ENCODE assay signal across 1 cellular context in genomic region chr13:113854238-113855011, GRCh38.
TF ChIP-seq lines count a peak whose summit lies in the region.

No MANE protein-coding gene starts in this region.

TF ChIP-seq in K562, 482 proteins besides CTCF, POLR2A, EP300 and RAD21:
- TF ChIP-seq NFXL1 (CRISPR knock-in tag; IDR thresholded peaks at IDR 0.05) (no peak), HMGXB4 (CRISPR knock-in tag; IDR thresholded peaks at IDR 0.05) (no peak), HNRNPLL (IDR thresholded peaks at IDR 0.05; ENCODE audit: low read depth, low read length, poor library complexity, severe bottlenecking) (no peak), HSF4 (CRISPR knock-in tag; IDR thresholded peaks at IDR 0.05; ENCODE audit: borderline replicate concordance) (no peak), THAP7 (CRISPR knock-in tag; IDR thresholded peaks at IDR 0.05) (no peak), TCF7L2 (IDR thresholded peaks at IDR 0.05; ENCODE audit: low read depth, low read length) (no peak), MTA3 (IDR thresholded peaks at IDR 0.05; ENCODE audit: borderline replicate concordance) (no peak), RHOXF2B (CRISPR knock-in tag; conservative IDR thresholded peaks at IDR 0.05) (no peak), SIX5 (IDR thresholded peaks at IDR 0.05; ENCODE audit: borderline replicate concordance in 1 of 2, insufficient read depth in 1 of 2, low read depth in 1 of 2, low read length in 2 of 2) (no peak), HDAC2 (IDR thresholded peaks at IDR 0.05) (no peak), MEF2D (tag; conservative IDR thresholded peaks at IDR 0.05; ENCODE audit: low read depth) (no peak), ZNF764 (CRISPR knock-in tag; IDR thresholded peaks at IDR 0.05; ENCODE audit: low read depth) (no peak), ZNF583 (CRISPR knock-in tag; IDR thresholded peaks at IDR 0.05) (no peak), ZSCAN32 (CRISPR knock-in tag; IDR thresholded peaks at IDR 0.05) (no peak), ELF2 (CRISPR knock-in tag; IDR thresholded peaks at IDR 0.05) (no peak), MEIS2 (IDR thresholded peaks at IDR 0.05; ENCODE audit: partially characterized antibody) (no peak), SOX6 (IDR thresholded peaks at IDR 0.05) (no peak), ZNF592 (IDR thresholded peaks at IDR 0.05) (no peak)
